1 cellular context compared by ENCODE assay signal in the genomic region with DNA sequence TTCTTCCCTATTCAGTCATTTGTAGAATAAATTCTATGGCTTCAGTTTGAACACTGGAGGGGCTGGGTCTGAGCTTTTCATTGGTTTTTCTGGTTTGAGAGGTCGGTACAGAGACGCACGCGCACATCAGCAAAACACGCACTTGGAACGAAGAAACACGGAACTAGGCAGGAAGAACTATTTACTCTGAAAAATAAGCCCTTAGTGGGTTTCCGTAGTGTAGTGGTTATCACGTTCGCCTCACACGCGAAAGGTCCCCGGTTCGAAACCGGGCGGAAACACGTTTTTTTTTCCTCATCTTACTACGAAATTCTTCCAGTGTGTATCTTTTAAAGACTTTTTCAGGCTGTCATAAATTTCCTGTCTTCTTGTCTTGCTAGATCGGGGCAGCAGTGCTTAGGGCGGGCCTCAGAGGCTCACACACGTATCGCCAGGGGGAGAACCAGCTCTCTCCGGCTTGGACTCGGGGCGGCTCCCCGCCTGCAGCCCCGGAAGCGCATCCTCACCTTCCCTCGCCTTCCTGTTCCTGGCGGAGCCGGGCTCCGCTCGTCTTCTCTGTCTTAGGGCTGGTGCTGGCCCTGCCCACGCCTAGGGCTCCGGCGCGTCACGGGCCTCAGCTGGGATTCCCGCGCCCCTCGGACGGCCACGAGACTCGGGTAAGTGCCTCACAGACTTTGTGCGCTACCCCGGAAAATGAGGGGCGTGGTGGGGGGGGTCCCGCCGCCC.
TF ChIP-seq lines count a peak whose summit lies in the region.

A gene (plus strand): TSS at position 521 of the 726 bp plus-strand sequence. CDS start 6,841 bp downstream, outside the sequence.

TF ChIP-seq in K562, 482 proteins besides CTCF, POLR2A, EP300 and RAD21 (continued from another document):
- TF ChIP-seq NEUROD1 (IDR thresholded peaks at IDR 0.05; ENCODE audit: borderline replicate concordance, low read depth, low read length, partially characterized antibody) (peak; percentile 34), TEAD4 (IDR thresholded peaks at IDR 0.05; ENCODE audit: low read length) (peak; percentile 79), TEAD4 (CRISPR knock-in tag; IDR thresholded peaks at IDR 0.05; ENCODE audit: borderline replicate concordance) (no peak), MCM3 (IDR thresholded peaks at IDR 0.05) (no peak), GABPA (tag; conservative IDR thresholded peaks at IDR 0.05; ENCODE audit: low read depth) (peak; percentile 96)
